2 cellular contexts compared by ENCODE assay signal in the genomic region with DNA sequence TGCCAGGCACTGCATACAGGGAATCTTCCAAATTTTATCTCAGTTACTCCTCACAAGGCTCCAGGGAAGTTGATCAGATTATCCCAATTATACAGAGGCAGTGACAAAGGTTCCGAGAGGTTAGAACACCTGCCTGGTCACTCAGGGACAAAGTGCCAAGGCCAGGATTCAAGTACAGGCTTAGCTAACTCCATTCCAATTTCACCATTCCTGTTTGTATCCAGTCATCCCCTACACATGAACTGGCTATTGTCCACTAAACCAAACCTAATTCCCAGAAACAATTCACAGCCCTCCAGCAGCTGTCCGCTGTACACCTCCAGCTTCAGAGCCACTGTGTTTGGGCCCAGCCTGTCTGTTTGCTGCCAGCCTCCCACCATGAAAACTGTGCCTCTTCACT.
A peak's percentile ranks its signal among the peaks of the same experiment; 100 is the strongest.
TF ChIP-seq lines count a peak whose summit lies in the region.

No MANE protein-coding gene starts in this region.

TF ChIP-seq in liver, 16 proteins besides CTCF, POLR2A, EP300 and RAD21:
- TF ChIP-seq JUND (IDR thresholded peaks at IDR 0.05) = no peak
- TF ChIP-seq HNF4A (conservative IDR thresholded peaks at IDR 0.05) = peak; percentile 34 to 64
- no peak for TF ChIP-seq GABPA (IDR thresholded peaks at IDR 0.05 in 1 of 2, conservative IDR thresholded peaks at IDR 0.05 in 1 of 2)
- TF ChIP-seq, protein P1, sequence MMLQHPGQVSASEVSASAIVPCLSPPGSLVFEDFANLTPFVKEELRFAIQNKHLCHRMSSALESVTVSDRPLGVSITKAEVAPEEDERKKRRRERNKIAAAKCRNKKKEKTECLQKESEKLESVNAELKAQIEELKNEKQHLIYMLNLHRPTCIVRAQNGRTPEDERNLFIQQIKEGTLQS (IDR thresholded peaks at IDR 0.05) = no peak
- TF ChIP-seq TAF1 (conservative IDR thresholded peaks at IDR 0.05) = no peak
- TF ChIP-seq SP1 (IDR thresholded peaks at IDR 0.05) = no peak
- TF ChIP-seq HNF4G (IDR thresholded peaks at IDR 0.05) = no peak
- TF ChIP-seq YY1 (IDR thresholded peaks at IDR 0.05) = no peak
- TF ChIP-seq FOXA1 (IDR thresholded peaks at IDR 0.05) = no peak
- TF ChIP-seq NR2F2 (IDR thresholded peaks at IDR 0.05) = no peak
- TF ChIP-seq FOXA2 (IDR thresholded peaks at IDR 0.05) = no peak
- TF ChIP-seq RXRA (IDR thresholded peaks at IDR 0.05) = peak in 1 of 2 donors; percentile 7
- TF ChIP-seq, protein P2, sequence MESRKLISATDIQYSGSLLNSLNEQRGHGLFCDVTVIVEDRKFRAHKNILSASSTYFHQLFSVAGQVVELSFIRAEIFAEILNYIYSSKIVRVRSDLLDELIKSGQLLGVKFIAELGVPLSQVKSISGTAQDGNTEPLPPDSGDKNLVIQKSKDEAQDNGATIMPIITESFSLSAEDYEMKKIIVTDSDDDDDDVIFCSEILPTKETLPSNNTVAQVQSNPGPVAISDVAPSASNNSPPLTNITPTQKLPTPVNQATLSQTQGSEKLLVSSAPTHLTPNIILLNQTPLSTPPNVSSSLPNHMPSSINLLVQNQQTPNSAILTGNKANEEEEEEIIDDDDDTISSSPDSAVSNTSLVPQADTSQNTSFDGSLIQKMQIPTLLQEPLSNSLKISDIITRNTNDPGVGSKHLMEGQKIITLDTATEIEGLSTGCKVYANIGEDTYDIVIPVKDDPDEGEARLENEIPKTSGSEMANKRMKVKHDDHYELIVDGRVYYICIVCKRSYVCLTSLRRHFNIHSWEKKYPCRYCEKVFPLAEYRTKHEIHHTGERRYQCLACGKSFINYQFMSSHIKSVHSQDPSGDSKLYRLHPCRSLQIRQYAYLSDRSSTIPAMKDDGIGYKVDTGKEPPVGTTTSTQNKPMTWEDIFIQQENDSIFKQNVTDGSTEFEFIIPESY (IDR thresholded peaks at IDR 0.05) = no peak

TF ChIP-seq in HepG2, 621 proteins besides CTCF, POLR2A, EP300 and RAD21:
- TF ChIP-seq, protein P3, sequence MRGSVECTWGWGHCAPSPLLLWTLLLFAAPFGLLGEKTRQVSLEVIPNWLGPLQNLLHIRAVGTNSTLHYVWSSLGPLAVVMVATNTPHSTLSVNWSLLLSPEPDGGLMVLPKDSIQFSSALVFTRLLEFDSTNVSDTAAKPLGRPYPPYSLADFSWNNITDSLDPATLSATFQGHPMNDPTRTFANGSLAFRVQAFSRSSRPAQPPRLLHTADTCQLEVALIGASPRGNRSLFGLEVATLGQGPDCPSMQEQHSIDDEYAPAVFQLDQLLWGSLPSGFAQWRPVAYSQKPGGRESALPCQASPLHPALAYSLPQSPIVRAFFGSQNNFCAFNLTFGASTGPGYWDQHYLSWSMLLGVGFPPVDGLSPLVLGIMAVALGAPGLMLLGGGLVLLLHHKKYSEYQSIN (CRISPR knock-in tag; IDR thresholded peaks at IDR 0.05; ENCODE audit: borderline replicate concordance) = no peak
- TF ChIP-seq ZNF121 (CRISPR knock-in tag; IDR thresholded peaks at IDR 0.05) (no peak), NR1H2 (CRISPR knock-in tag; IDR thresholded peaks at IDR 0.05; ENCODE audit: borderline replicate concordance, low read depth) (no peak), ZNF33A (CRISPR knock-in tag; IDR thresholded peaks at IDR 0.05; ENCODE audit: borderline replicate concordance) (no peak), ZNF432 (CRISPR knock-in tag; IDR thresholded peaks at IDR 0.05; ENCODE audit: borderline replicate concordance) (no peak), RARA (CRISPR knock-in tag; IDR thresholded peaks at IDR 0.05) (no peak)
